Comparison of ENCODE assay signal across 30 cellular contexts in the genomic region with DNA sequence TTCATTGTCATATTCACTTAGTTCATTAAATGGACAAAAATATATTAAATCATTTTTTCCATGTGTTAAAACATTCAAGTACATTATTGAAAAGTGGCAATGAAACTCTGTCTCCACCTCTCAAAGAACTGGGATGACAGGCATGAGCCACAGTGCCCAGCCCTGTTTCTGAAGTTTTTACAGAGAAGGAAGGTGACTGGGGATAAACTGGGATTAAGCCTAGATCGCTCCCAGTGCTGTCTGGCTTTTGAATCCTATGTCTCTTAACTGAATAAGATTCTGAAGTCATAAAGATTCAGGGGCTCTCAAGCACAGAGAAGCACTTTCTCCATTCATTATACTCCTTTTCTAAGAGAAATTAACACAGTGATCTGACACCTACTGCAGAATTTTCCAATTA.
"Had no signal": no experiment of that assay in that cellular context is flagged by ENCODE, and none has a peak within 500 bp of the region (broad histone marks: within the 10 kb centered on the region; RNA-seq: fewer than 3 reads in every experiment).

No MANE protein-coding gene starts in this region.

- H3K4me1 ChIP-seq: ascending aorta, SJCRH30 had no signal

- H3K9me3 Mint-ChIP-seq: activated naive CD4-positive, alpha-beta T cell treated with anti-CD3 and anti-CD28 coated beads, Interleukin-2, amount 50 U/mL, for 72 hours; activated naive CD8-positive, alpha-beta T cell treated with anti-CD3 and anti-CD28 coated beads, Interleukin-2, amount 50 U/mL, for 24 hours; activated T-cell treated with anti-CD3 and anti-CD28 coated beads, Interleukin-2, amount 50 U/mL, for 4 hours had no signal

- H3K27ac Mint-ChIP-seq: activated naive CD4-positive, alpha-beta T cell treated with anti-CD3 and anti-CD28 coated beads, Interleukin-2, amount 50 U/mL, for 72 hours; activated naive CD8-positive, alpha-beta T cell treated with anti-CD3 and anti-CD28 coated beads, Interleukin-2, amount 50 U/mL, for 24 hours had no signal

- H3K27me3 Mint-ChIP-seq: activated naive CD8-positive, alpha-beta T cell treated with anti-CD3 and anti-CD28 coated beads, Interleukin-2, amount 50 U/mL, for 24 hours had no signal

- H3K36me3 ChIP-seq: ascending aorta, SJCRH30 had no signal

- H3K4me3 Mint-ChIP-seq: activated naive CD8-positive, alpha-beta T cell treated with anti-CD3 and anti-CD28 coated beads, Interleukin-2, amount 50 U/mL, for 24 hours; activated T-cell treated with anti-CD3 and anti-CD28 coated beads, Interleukin-2, amount 50 U/mL, for 4 hours had no signal

- FAIRE-seq: bronchial epithelial cell had no signal

- H3K36me3 Mint-ChIP-seq: activated naive CD4-positive, alpha-beta T cell treated with anti-CD3 and anti-CD28 coated beads, Interleukin-2, amount 50 U/mL, for 72 hours had no signal

- H3K9ac ChIP-seq: SK-N-SH had no signal

- DNase-seq: activated CD4-positive, alpha-beta T cell treated with anti-CD3 and anti-CD28 coated beads for 48 hours; activated CD4-positive, alpha-beta T cell treated with anti-CD3 and anti-CD28 coated beads, Interleukin-2, amount 50 U/mL, for 4 hours; activated CD4-positive, CD25-positive, alpha-beta regulatory T cell treated with anti-CD3 and anti-CD28 coated beads, Interleukin-2, amount 50 U/mL, for 72 hours; activated CD8-positive, alpha-beta memory T cell treated with anti-CD3 and anti-CD28 coated beads for 24 hours; activated effector memory CD4-positive, alpha-beta T cell treated with anti-CD3 and anti-CD28 coated beads, Interleukin-2, amount 50 U/mL, for 16 hours; activated naive CD4-positive, alpha-beta T cell treated with Interleukin-2 at 50 U/mL for 16 hours; activated naive CD8-positive, alpha-beta T cell treated with anti-CD3 and anti-CD28 coated beads, Interleukin-2, amount 50 U/mL, for 24 hours; activated T-cell treated with anti-CD3 and anti-CD28 coated beads, Interleukin-2, amount 50 U/mL, for 4 hours; amniotic stem cell; body of pancreas; central memory CD4-positive, alpha-beta T cell; NCI-H1092; NCI-H1417; NCI-H1930; NCI-H2171; NCI-H226; NCI-H526; NCI-H774; NK-92 treated with Interleukin-12 subunit alpha and Interleukin-12 subunit beta, amount 100 ng/mL, for 24 hours; OCI-M1; RPMI8226; SJCRH30; SK-N-SH; T-helper 1 cell had no signal

- H3K4me2 ChIP-seq: SK-N-SH had no signal

- H3K27me3 ChIP-seq: ascending aorta, body of pancreas, SJCRH30 had no signal

- H3K9me3 ChIP-seq: ascending aorta, body of pancreas, SJCRH30, SK-N-SH had no signal

- H3K27ac ChIP-seq: ascending aorta, body of pancreas, SJCRH30, VCaP had no signal

- H3K4me3 ChIP-seq: ascending aorta, body of pancreas, SJCRH30 had no signal

- ATAC-seq: activated naive CD4-positive, alpha-beta T cell treated with anti-CD3 and anti-CD28 coated beads, Interleukin-2, amount 50 U/mL, for 72 hours; activated naive CD8-positive, alpha-beta T cell treated with anti-CD3 and anti-CD28 coated beads, Interleukin-2, amount 50 U/mL, for 24 hours; activated T-cell treated with anti-CD3 and anti-CD28 coated beads, Interleukin-2, amount 50 U/mL, for 4 hours; body of pancreas; Panc1; Right ventricle myocardium inferior had no signal

- H3K4me1 Mint-ChIP-seq: activated naive CD8-positive, alpha-beta T cell treated with anti-CD3 and anti-CD28 coated beads, Interleukin-2, amount 50 U/mL, for 24 hours had no signal
